ENCODE assay signal across 8 cellular contexts in the genomic region with DNA sequence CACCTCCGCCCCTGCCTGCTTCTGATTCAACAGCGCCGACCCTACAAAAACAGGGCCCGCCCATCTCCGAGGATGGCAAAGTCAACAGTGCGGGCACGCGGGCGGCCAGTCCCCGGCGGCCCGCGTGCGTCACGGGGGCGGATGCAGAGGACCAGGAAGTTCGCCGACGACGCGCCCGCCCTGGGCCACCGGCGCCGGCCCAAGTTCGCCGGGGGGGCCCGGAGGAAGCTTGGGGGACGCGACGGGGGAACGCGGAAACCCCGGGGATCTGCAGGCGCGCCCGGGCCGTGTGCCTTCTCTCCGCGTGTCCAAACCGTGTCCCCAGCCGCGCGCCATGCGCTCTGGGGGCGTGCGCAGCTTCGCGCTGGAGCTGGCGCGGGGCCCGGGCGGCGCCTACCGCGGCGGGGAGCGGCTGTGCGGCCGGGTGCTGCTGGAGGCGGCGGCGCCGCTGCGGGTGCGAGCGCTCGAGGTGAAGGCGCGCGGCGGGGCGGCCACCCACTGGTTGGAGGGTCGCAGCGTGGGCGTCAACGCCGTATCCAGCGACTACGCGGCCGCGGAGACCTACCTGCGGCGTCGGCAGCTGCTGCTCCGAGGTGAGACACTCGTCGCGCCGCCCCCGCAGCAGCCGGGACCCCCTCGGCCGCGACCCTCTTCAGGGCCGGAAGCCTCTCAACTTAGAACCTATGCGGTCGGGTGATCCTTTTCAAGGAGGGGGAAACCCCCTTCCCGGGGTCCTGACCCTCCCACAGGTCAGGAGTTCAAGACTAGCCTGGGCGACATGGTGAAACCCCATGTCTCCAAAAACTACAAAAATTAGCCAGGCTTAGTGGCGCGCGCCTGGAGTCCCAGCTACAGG. TPM values are rescaled to one million over a fixed set of nuclear protein-coding genes. Genes with fewer than 3 reads are reported as not detected.
DNase-seq lines count a peak whose midpoint lies in the region; ATAC-seq and TF ChIP-seq lines count a peak whose summit lies in the region.

No MANE protein-coding gene starts in this region.

- peak; percentile 81 for ATAC-seq in CD8-positive, alpha-beta T cell
- peak; percentile 58 for ATAC-seq in GM19463 (IDR thresholded peaks at IDR 0.05; ENCODE audit: unreplicated experiment)

- H3K27ac ChIP-seq in CD8-positive, alpha-beta T cell (ENCODE audit: low read depth, low read length): peak overlapping the region; percentile 94
- H3K27ac ChIP-seq in osteoblast (ENCODE audit: low read depth, low read length) (peak overlapping the region; percentile 44), thymus (ENCODE audit: low read depth) (peak overlapping the region; percentile 92)

- no peak for TF ChIP-seq CTCF in CD8-positive, alpha-beta T cell (IDR thresholded peaks at IDR 0.05)
- no peak for TF ChIP-seq CTCF in osteoblast (IDR thresholded peaks at IDR 0.05; ENCODE audit: extremely low read depth, low read depth, low read length)

- H3K4me1 Mint-ChIP-seq in CD8-positive, alpha-beta T cell (ENCODE audit: low read depth): peaks cover 32% of the 10 kb centered on the region
- peaks cover 33% of the 10 kb centered on the region for H3K4me1 Mint-ChIP-seq in activated naive CD4-positive, alpha-beta T cell treated with anti-CD3 and anti-CD28 coated beads, Interleukin-2, amount 10 ng/mL, durations not matched to agents 7 days and 5 days

- H3K4me3 Mint-ChIP-seq in CD8-positive, alpha-beta T cell: peak overlapping the region; percentile 92
- H3K4me3 Mint-ChIP-seq in activated naive CD4-positive, alpha-beta T cell treated with anti-CD3 and anti-CD28 coated beads, Interleukin-2, amount 10 ng/mL, durations not matched to agents 7 days and 5 days: peak overlapping the region; percentile 74

- peak; percentile 90 to 99 (median 93) for DNase-seq in CD8-positive, alpha-beta T cell
- DNase-seq in Jurkat, Clone E6-1 (ENCODE audit: low read depth, low spot score): peak; percentile 71
- DNase-seq in SK-N-DZ (ENCODE audit: low spot score) (peak; percentile 25), globus pallidus (ENCODE audit: low spot score) (peak; percentile 71), osteoblast (ENCODE audit: insufficient read length, low spot score, missing footprints) (peak; percentile 100)
- DNase-seq in activated naive CD4-positive, alpha-beta T cell treated with anti-CD3 and anti-CD28 coated beads, Interleukin-2, amount 10 ng/mL, durations not matched to agents 7 days and 5 days: peak; percentile 95

- peaks cover 23% of the 10 kb centered on the region for H3K79me2 ChIP-seq in osteoblast (ENCODE audit: insufficient read depth, low read length)

- intact Hi-C loops in CD8-positive, alpha-beta T cell (cut with DNase I, micrococcal nuclease): loop anchor here (1.0 to 10.0 kb wide), 7 partner anchors 54 to 294 kb away; partner anchors contain the start of genes RPL18A (in 2 of the 2), CCDC124 (in 1 of the 2) and PIK3R2 (in 1 of the 2)

- H3K4me3 ChIP-seq in CD8-positive, alpha-beta T cell (ENCODE audit: low read depth, low read length): peak overlapping the region; percentile 65
- peak overlapping the region; percentile 67 for H3K4me3 ChIP-seq in Jurkat, Clone E6-1 (ENCODE audit: low read length)
- H3K4me3 ChIP-seq in osteoblast (ENCODE audit: insufficient read depth, low read length) (peak overlapping the region; percentile 79), thymus (ENCODE audit: low read length) (peak overlapping the region; percentile 76)

- H3K27me3 Mint-ChIP-seq in CD8-positive, alpha-beta T cell (ENCODE audit: low read depth): no peaks in the 10 kb centered on the region
- peaks cover 5% of the 10 kb centered on the region for H3K27me3 Mint-ChIP-seq in activated naive CD4-positive, alpha-beta T cell treated with anti-CD3 and anti-CD28 coated beads, Interleukin-2, amount 10 ng/mL, durations not matched to agents 7 days and 5 days

- H2AFZ ChIP-seq in osteoblast (ENCODE audit: low read length): peak overlapping the region; percentile 56

- H3K27me3 ChIP-seq in CD8-positive, alpha-beta T cell (ENCODE audit: insufficient read depth, low read length): no peaks in the 10 kb centered on the region
- H3K27me3 ChIP-seq in osteoblast (ENCODE audit: insufficient read depth, low read length) (no peaks in the 10 kb centered on the region), thymus (ENCODE audit: control insufficient read depth, insufficient read depth) (no peaks in the 10 kb centered on the region)

- H3K36me3 Mint-ChIP-seq in CD8-positive, alpha-beta T cell: peaks cover 9% of the 10 kb centered on the region
- H3K36me3 Mint-ChIP-seq in activated naive CD4-positive, alpha-beta T cell treated with anti-CD3 and anti-CD28 coated beads, Interleukin-2, amount 10 ng/mL, durations not matched to agents 7 days and 5 days: peaks cover 8% of the 10 kb centered on the region

- peaks cover 9% of the 10 kb centered on the region for H4K20me1 ChIP-seq in osteoblast (ENCODE audit: insufficient read depth, low read length)

- H3K4me2 ChIP-seq in osteoblast (ENCODE audit: insufficient read depth, low read length): peak overlapping the region; percentile 80

- H3K36me3 ChIP-seq in CD8-positive, alpha-beta T cell (ENCODE audit: insufficient read depth, low read length): no peaks in the 10 kb centered on the region
- H3K36me3 ChIP-seq in osteoblast (ENCODE audit: insufficient read depth, low read length) (no peaks in the 10 kb centered on the region), thymus (ENCODE audit: control insufficient read depth, insufficient read depth) (no peaks in the 10 kb centered on the region)

- H3K4me1 ChIP-seq in CD8-positive, alpha-beta T cell (ENCODE audit: insufficient read depth, low read length): peaks cover 29% of the 10 kb centered on the region
- H3K4me1 ChIP-seq in osteoblast (ENCODE audit: insufficient read depth, low read length) (peaks cover 10% of the 10 kb centered on the region), thymus (ENCODE audit: control insufficient read depth, insufficient read depth, low read length) (peaks cover 15% of the 10 kb centered on the region)

- no peaks in the 10 kb centered on the region for H3K9me3 Mint-ChIP-seq in CD8-positive, alpha-beta T cell
- H3K9me3 Mint-ChIP-seq in activated naive CD4-positive, alpha-beta T cell treated with anti-CD3 and anti-CD28 coated beads, Interleukin-2, amount 10 ng/mL, durations not matched to agents 7 days and 5 days: no peaks in the 10 kb centered on the region

- WGBS in thymus: under 1% methylated on average over 104 of the region's 104 CpGs

- H3K9me3 ChIP-seq in CD8-positive, alpha-beta T cell (ENCODE audit: low read length): no peaks in the 10 kb centered on the region
- H3K9me3 ChIP-seq in osteoblast (ENCODE audit: low read depth, low read length) (no peaks in the 10 kb centered on the region), thymus (ENCODE audit: control insufficient read depth) (no peaks in the 10 kb centered on the region)

- CTCF ChIA-PET in CD8-positive, alpha-beta T cell (lab: Charles Lee): interaction anchor here (1.5 to 20.0 kb wide), 4 partner anchors 26 to 98 kb away, joined by 4 to 510 read pairs (median 15); partner anchors contain the start of gene CCDC124
- CTCF ChIA-PET in activated naive CD4-positive, alpha-beta T cell treated with anti-CD3 and anti-CD28 coated beads, Interleukin-2, amount 10 ng/mL, durations not matched to agents 7 days and 5 days (lab: Charles Lee): interaction anchor here (2.7 to 10.6 kb wide), 2 partner anchors 65 to 141 kb away, joined by 8 to 216 read pairs; partner anchors contain the start of genes CCDC124 and RPL18A

- POLR2A ChIA-PET in CD8-positive, alpha-beta T cell (lab: Charles Lee): interaction anchor here (0.5 to 3.4 kb wide), 20 partner anchors 13 to 1634 kb away, joined by 3 to 27 read pairs (median 6); partner anchors contain the start of genes CCDC124, JUND, PIK3R2 and RPL18A

- H3K27ac Mint-ChIP-seq in CD8-positive, alpha-beta T cell: peak overlapping the region; percentile 98
- H3K27ac Mint-ChIP-seq in activated naive CD4-positive, alpha-beta T cell treated with anti-CD3 and anti-CD28 coated beads, Interleukin-2, amount 10 ng/mL, durations not matched to agents 7 days and 5 days: peak overlapping the region; percentile 97

RNA-seq across cellular contexts. Expression of gene ARRDC2, which starts 6.8 kb away (rescaled TPM):
- 100 to 1,000 TPM; 288 to 303 TPM for total RNA-seq in CD8-positive, alpha-beta T cell
- polyA plus RNA-seq in Jurkat, Clone E6-1 (2012; ENCODE audit: insufficient read depth, insufficient read length): 16.4 TPM
- polyA plus RNA-seq in SK-N-DZ (2014; cell fraction: cytosol; rRNA removed): 3.1 and 3.6 TPM in 2 replicates
- 3.2 and 18.3 TPM in 2 replicates for polyA plus RNA-seq in SK-N-DZ (2014; cell fraction: nucleus; rRNA removed)
- total RNA-seq in osteoblast: 15.9 and 22.4 TPM in 2 replicates
- polyA plus RNA-seq in thymus: 172 TPM

RNA-seq across cellular contexts. Expression of gene KCNN1, which starts 34.3 kb away (rescaled TPM):
- total RNA-seq in CD8-positive, alpha-beta T cell: not detected
- polyA plus RNA-seq in Jurkat, Clone E6-1 (2012; ENCODE audit: insufficient read depth, insufficient read length): 0.77 TPM
- 12.7 and 14.1 TPM in 2 replicates for polyA plus RNA-seq in SK-N-DZ (2014; cell fraction: cytosol; rRNA removed)
- 10.7 and 17.0 TPM in 2 replicates for polyA plus RNA-seq in SK-N-DZ (2014; cell fraction: nucleus; rRNA removed)
- under 0.01 TPM in 1 of 2 replicates, not detected in the other for total RNA-seq in osteoblast
- 0.27 TPM for polyA plus RNA-seq in thymus

Comparison
In these comparisons a context has a peak if more than half of its experiments do, and no peak if none do; other contexts are left out.
1. Peak in every context shown above with its lines: DNase-seq, ATAC-seq, H3K4me3 ChIP-seq and H3K27ac ChIP-seq.
2. DNase-seq: peak in every context shown above with its lines; median percentile 100 in osteoblast; 95 in activated naive CD4-positive, alpha-beta T cell treated with anti-CD3 and anti-CD28 coated beads, Interleukin-2, amount 10 ng/mL, durations not matched to agents 7 days and 5 days; 93 in CD8-positive, alpha-beta T cell; 71 in Jurkat, Clone E6-1; 71 in globus pallidus; 25 in SK-N-DZ.
3. H3K27ac ChIP-seq: peak in every context shown above with its lines; median percentile 94 in CD8-positive, alpha-beta T cell; 92 in thymus; 44 in osteoblast.
4. RNA of gene ARRDC2, which starts 6.8 kb away (total RNA-seq): 288 to 303 TPM in CD8-positive, alpha-beta T cell; 15.9 to 22.4 TPM in osteoblast; every median in the first group is over 10 times any median in the second.